Comparison of ENCODE assay signal across 8 cellular contexts in the genomic region with DNA sequence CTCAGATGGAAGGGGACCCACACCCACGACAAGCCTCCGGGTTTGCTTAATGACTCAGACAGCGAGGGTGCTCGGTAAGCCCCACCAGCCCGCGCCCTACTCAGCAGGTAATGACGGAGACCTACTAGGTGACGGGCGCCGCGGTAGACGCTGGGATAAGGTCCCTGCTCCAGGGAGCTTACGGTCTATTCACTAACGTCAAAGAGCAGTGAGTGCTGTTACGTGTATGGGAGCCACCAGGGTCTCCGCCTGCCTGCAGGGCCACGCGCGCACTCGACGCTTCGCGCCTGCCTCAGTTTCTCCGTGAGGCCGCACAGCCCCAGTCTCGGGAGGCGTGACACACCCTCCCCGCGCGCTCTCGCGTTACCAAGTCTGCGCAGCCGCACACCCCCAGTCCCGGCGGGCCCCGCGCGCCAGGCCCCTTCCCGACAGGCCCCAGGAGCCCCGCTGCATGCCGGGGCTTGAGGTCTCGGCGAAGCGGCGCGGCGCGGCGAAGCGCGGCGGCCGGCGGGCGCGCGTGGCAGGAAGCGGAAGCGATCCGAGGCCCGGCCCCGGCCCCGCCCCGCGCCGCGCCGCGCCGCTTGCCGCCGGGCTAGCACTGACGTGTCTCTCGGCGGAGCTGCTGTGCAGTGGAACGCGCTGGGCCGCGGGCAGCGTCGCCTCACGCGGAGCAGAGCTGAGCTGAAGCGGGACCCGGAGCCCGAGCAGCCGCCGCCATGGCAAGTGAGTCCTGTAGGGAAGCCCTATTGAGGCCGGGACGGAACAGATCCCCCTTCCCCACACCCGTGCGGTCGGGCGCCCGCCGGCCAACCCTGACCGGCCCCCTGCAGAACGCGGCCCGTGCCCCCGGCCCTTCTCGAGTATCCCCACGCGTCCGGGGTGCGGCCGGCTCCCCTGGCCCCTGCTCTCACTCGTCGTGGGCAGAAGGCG. TPM values are rescaled to one million over a fixed set of nuclear protein-coding genes. Genes with fewer than 3 reads are reported as not detected.
DNase-seq lines count a peak whose midpoint lies in the region; ATAC-seq and TF ChIP-seq lines count a peak whose summit lies in the region.

SEC61A1 (plus strand) TSS at position 601 of the 930 bp plus-strand sequence; CDS start at position 717, 116 bp downstream.

- H3K27ac ChIP-seq in esophagus (ENCODE audit: low read depth in 2 of 2, low read length in 1 of 2), result peak within 1 kb of the TSS; percentile 94 to 96
- peak within 1 kb of the TSS; percentile 93 for H3K27ac ChIP-seq in muscle layer of colon (ENCODE audit: low read depth, low read length)

- peaks cover 41% of the 10 kb centered on the region for H3K4me1 Mint-ChIP-seq in activated T-cell treated with anti-CD3 and anti-CD28 coated beads, Interleukin-2, amount 50 U/mL, for 24 hours (ENCODE audit: low read depth)

- DNase-seq in DMS53 (lab: John Stamatoyannopoulos, UW), result peak; percentile 97
- DNase-seq in KG1 (lab: John Stamatoyannopoulos, UW), result peak; percentile 83
- DNase-seq in activated T-cell treated with anti-CD3 and anti-CD28 coated beads, Interleukin-2, amount 50 U/mL, for 24 hours, result peak; percentile 97
- peak; percentile 91 to 92 for DNase-seq in stimulated activated CD8-positive, alpha-beta memory T cell treated with anti-CD3 and anti-CD28 coated beads, Interleukin-7, amount 100 ng/mL, for 1 hour (ENCODE audit: low read depth in 2 of 2)

- peaks cover 51% of the 10 kb centered on the region for H3K36me3 Mint-ChIP-seq in activated T-cell treated with anti-CD3 and anti-CD28 coated beads, Interleukin-2, amount 50 U/mL, for 24 hours (ENCODE audit: low read depth)

- ATAC-seq in GM21723 (IDR thresholded peaks at IDR 0.05; ENCODE audit: unreplicated experiment), result peak; percentile 94

- H3K9me3 Mint-ChIP-seq in activated T-cell treated with anti-CD3 and anti-CD28 coated beads, Interleukin-2, amount 50 U/mL, for 24 hours, result no peaks in the 10 kb centered on the region

- H3K27me3 Mint-ChIP-seq in activated T-cell treated with anti-CD3 and anti-CD28 coated beads, Interleukin-2, amount 50 U/mL, for 24 hours, result no peaks in the 10 kb centered on the region

- H3K27me3 ChIP-seq in esophagus (ENCODE audit: control insufficient read depth in 1 of 2, insufficient read depth in 2 of 2, low read length in 2 of 2) (no peaks in the 10 kb centered on the region), muscle layer of colon (ENCODE audit: control insufficient read depth in 1 of 2, insufficient read depth in 2 of 2, low read length in 2 of 2) (no peaks in the 10 kb centered on the region)

- peak within 1 kb of the TSS; percentile 98 for H3K27ac Mint-ChIP-seq in activated T-cell treated with anti-CD3 and anti-CD28 coated beads, Interleukin-2, amount 50 U/mL, for 24 hours

- H3K4me3 Mint-ChIP-seq in activated T-cell treated with anti-CD3 and anti-CD28 coated beads, Interleukin-2, amount 50 U/mL, for 24 hours, result peak within 1 kb of the TSS; percentile 93

- H3K4me3 ChIP-seq in esophagus (ENCODE audit: low read depth in 1 of 2, low read length in 2 of 2) (peak within 1 kb of the TSS; percentile 93), muscle layer of colon (ENCODE audit: low read depth in 1 of 2, low read length in 2 of 2) (peak within 1 kb of the TSS; percentile 96)

- 0 to 1% methylated on average over 88 to 111 of the region's 111 CpGs for WGBS in esophagus, 2 donors

- H3K9ac ChIP-seq in muscle layer of colon (ENCODE audit: low read length), result peak within 1 kb of the TSS; percentile 97

- H3K9me3 ChIP-seq in esophagus (ENCODE audit: control insufficient read depth in 2 of 2, insufficient read depth in 1 of 2, low read depth in 1 of 2, low read length in 1 of 2), result no peaks in the 10 kb centered on the region
- no peaks in the 10 kb centered on the region for H3K9me3 ChIP-seq in muscle layer of colon (ENCODE audit: low read length)

- H3K4me1 ChIP-seq in esophagus (ENCODE audit: control insufficient read depth in 2 of 2, insufficient read depth in 2 of 2, low read length in 1 of 2), result peaks cover 0 to 8% of the 10 kb centered on the region in 2 donors
- H3K4me1 ChIP-seq in muscle layer of colon (ENCODE audit: insufficient read depth, low read length), result peaks cover 40% of the 10 kb centered on the region

- H3K36me3 ChIP-seq in esophagus (ENCODE audit: control insufficient read depth in 2 of 2, insufficient read depth in 2 of 2, low read length in 1 of 2) (peaks cover 5% of the 10 kb centered on the region in 2 donors), muscle layer of colon (ENCODE audit: insufficient read depth, low read length) (peaks cover 19% of the 10 kb centered on the region)

TF ChIP-seq in PFSK-1, 5 proteins besides CTCF, POLR2A, EP300 and RAD21:
- TF ChIP-seq FOXP2 (optimal IDR thresholded peaks at IDR 0.05; ENCODE audit: borderline replicate concordance, extremely low read depth, extremely low read length, insufficient read depth) (peak; percentile 81), REST (IDR thresholded peaks at IDR 0.05; ENCODE audit: insufficient read depth in 1 of 2, low read depth in 2 of 2, low read length in 2 of 2) (no peak), SIN3A (IDR thresholded peaks at IDR 0.05; ENCODE audit: borderline replicate concordance, insufficient read depth, low read length) (0 out of 2 replicates have a peak, but pooled peaks have one; percentile 5), POLR2AphosphoS5 (IDR thresholded peaks at IDR 0.05; ENCODE audit: low read depth, low read length) (peak; percentile 47; the same call in 1 of the 2 replicates), TAF1 (IDR thresholded peaks at IDR 0.05; ENCODE audit: borderline replicate concordance, insufficient read depth, low read length) (0 out of 2 replicates have a peak, but pooled peaks have one; percentile 53)
TF ChIP-seq in PFSK-1: peak in this region for 4.

RNA-seq across cellular contexts. Expression of gene SEC61A1, which starts in this region (rescaled TPM):
- 106 TPM for polyA plus RNA-seq in PFSK-1 (2012; ENCODE audit: insufficient read length, low read depth)
- 10 to 100 TPM; 52.6 to 80.1 TPM for polyA plus RNA-seq in esophagus

Comparison
In these comparisons a context has a peak if more than half of its experiments do, and no peak if none do; other contexts are left out.
1. Peak in every context shown above with its lines: DNase-seq, ATAC-seq, H3K4me3 ChIP-seq and H3K27ac ChIP-seq.